20 cellular contexts compared by ENCODE assay signal in the genomic region with DNA sequence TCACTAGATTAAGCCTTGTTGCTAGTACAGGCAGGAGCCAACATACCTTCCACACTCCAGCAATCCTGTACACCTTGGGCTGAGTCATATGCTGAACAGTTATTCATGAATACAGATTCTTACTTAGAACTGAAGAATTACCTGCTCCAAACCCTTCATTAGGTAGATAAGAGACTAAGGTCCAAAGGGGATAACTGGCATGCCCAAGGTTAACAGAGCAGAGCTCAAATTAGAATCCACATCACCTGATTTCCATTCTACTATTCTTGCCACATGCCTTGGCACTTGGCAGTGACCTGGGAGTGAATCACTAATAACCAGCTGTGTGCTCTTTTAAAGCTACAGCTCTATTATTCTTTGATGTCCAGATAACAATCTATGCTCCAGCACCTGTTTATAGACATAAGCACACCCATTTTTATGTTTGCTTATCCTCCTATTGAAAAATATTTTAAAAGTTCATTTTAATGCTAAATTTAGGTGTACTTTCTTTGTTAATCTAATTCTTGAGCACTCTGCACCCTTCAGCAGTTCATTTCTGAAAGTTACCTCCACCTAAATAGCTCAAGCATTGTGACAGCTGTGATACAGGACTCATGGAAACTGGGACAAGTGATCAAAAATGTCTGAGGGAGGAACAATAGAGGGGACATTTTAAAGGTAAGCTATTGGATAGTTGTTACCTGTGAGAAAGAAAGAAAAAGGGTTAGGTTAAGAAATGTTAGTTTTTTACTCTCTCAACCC. TPM values are rescaled to one million over a fixed set of nuclear protein-coding genes. Genes with fewer than 3 reads are reported as not detected.
A peak's percentile ranks its signal among the peaks of the same experiment; 100 is the strongest.
DNase-seq lines count a peak whose midpoint lies in the region; ATAC-seq, FAIRE-seq and TF ChIP-seq lines count a peak whose summit lies in the region.
"Had no signal": no experiment of that assay in that cellular context is flagged by ENCODE, and none has a peak within 500 bp of the region (broad histone marks: within the 10 kb centered on the region; RNA-seq: fewer than 3 reads in every experiment).

No MANE protein-coding gene starts in this region.

- no peaks in the 10 kb centered on the region for H3K9me1 ChIP-seq in endothelial cell of umbilical vein (replicated peaks; ENCODE audit: control insufficient read depth, extremely low read depth, insufficient read depth, low read length)

- dilution Hi-C loops in endothelial cell of umbilical vein (cut with MboI; ENCODE audit: extremely low pct_ligation_motif_present, low sequenced_read_pairs) = no loop called here

- 0 out of 2 replicates have a peak, but pooled peaks cover 2% of the 10 kb centered on the region for H4K20me1 ChIP-seq in Karpas-422 (ENCODE audit: insufficient read depth, low read depth, low read length)
- H4K20me1 ChIP-seq in endothelial cell of umbilical vein (replicated peaks; ENCODE audit: control insufficient read depth, extremely low read depth, insufficient read depth, low read length) = no peaks in the 10 kb centered on the region
- H4K20me1 ChIP-seq in MM.1S (ENCODE audit: insufficient read depth, low read length) = no peaks in the 10 kb centered on the region

- no peak for FAIRE-seq in endothelial cell of umbilical vein (lab: Jason Lieb, UNC)
- FAIRE-seq: endometrium, GM18507, GM19239 had no signal

- H3K27me3 ChIP-seq in Karpas-422 (ENCODE audit: low read length) (no peaks in the 10 kb centered on the region), endothelial cell of umbilical vein (ENCODE audit: control insufficient read depth in 2 of 2, insufficient read depth in 2 of 2, low read length in 2 of 2) (no peaks in the 10 kb centered on the region), left lung (no peaks in the 10 kb centered on the region), MM.1S (replicated peaks; ENCODE audit: insufficient read depth, low read length) (no peaks in the 10 kb centered on the region)
- H3K27me3 ChIP-seq: testis had no signal

- H3K9me2 ChIP-seq in Karpas-422 (replicated peaks; ENCODE audit: insufficient read depth, low read length) = no peaks in the 10 kb centered on the region
- H3K9me2 ChIP-seq in MM.1S (replicated peaks; ENCODE audit: insufficient read depth, low read length) = no peaks in the 10 kb centered on the region

- 0 out of 2 replicates have a peak overlapping the region, but pooled peaks have one; percentile 0 for H3K27ac ChIP-seq in 22Rv1
- peak overlapping the region; percentile 20; the same call in 1 of the 2 replicates for H3K27ac ChIP-seq in Karpas-422 (ENCODE audit: low read length)
- no peak overlapping the region for H3K27ac ChIP-seq in endothelial cell of umbilical vein (ENCODE audit: insufficient read depth, low read depth, low read length)
- peak overlapping the region in 1 of 2 donors; percentile 8 for H3K27ac ChIP-seq in left lung
- no peak overlapping the region for H3K27ac ChIP-seq in MM.1S (ENCODE audit: low read length)
- H3K27ac ChIP-seq: testis had no signal

- CTCF ChIA-PET in endothelial cell of umbilical vein (lab: Charles Lee) = interaction anchor here (0.6 to 1.6 kb wide), 4 partner anchors 9 to 146 kb away, joined by 3 to 4 read pairs (median 3); no protein-coding TSS in a partner anchor

- peaks cover 31% of the 10 kb centered on the region; the same call in 1 of the 2 replicates for H3K36me3 ChIP-seq in Karpas-422 (ENCODE audit: insufficient read depth, low read length)
- H3K36me3 ChIP-seq in endothelial cell of umbilical vein (ENCODE audit: control insufficient read depth in 2 of 2, extremely low read depth in 1 of 2, insufficient read depth in 2 of 2, low read length in 2 of 2) = no peaks in the 10 kb centered on the region
- peaks cover 0 to 32% of the 10 kb centered on the region in 2 donors for H3K36me3 ChIP-seq in left lung
- H3K36me3 ChIP-seq in MM.1S (replicated peaks; ENCODE audit: insufficient read depth, low read length) = no peaks in the 10 kb centered on the region

- TF ChIP-seq POLR2A in endothelial cell of umbilical vein (IDR thresholded peaks at IDR 0.05; ENCODE audit: low read depth, low read length) = no peak

- no peak overlapping the region for H2AFZ ChIP-seq in Karpas-422 (ENCODE audit: low read length)
- H2AFZ ChIP-seq in endothelial cell of umbilical vein (ENCODE audit: low read depth, low read length) = no peak overlapping the region
- no peak overlapping the region for H2AFZ ChIP-seq in MM.1S (ENCODE audit: low read length)

- H3F3A ChIP-seq in MM.1S (ENCODE audit: insufficient read depth, low read length) = no peaks in the 10 kb centered on the region

- H3K9ac ChIP-seq in Karpas-422 (ENCODE audit: low read length) = no peak overlapping the region
- no peak overlapping the region for H3K9ac ChIP-seq in endothelial cell of umbilical vein (replicated peaks; ENCODE audit: extremely low read depth, insufficient read depth, low read length)
- no peak overlapping the region for H3K9ac ChIP-seq in MM.1S (ENCODE audit: low read length)

- H3K4me3 ChIP-seq in Karpas-422 (ENCODE audit: low read length) = no peak overlapping the region
- H3K4me3 ChIP-seq in endothelial cell of umbilical vein (replicated peaks in 1 of 3; ENCODE audit: insufficient read depth in 1 of 3, low read depth in 1 of 3, low read length in 3 of 3) = no peak overlapping the region
- no peak overlapping the region for H3K4me3 ChIP-seq in left lung
- no peak overlapping the region for H3K4me3 ChIP-seq in MM.1S (ENCODE audit: low read length)
- H3K4me3 ChIP-seq: testis had no signal

- intact Hi-C loops in endothelial cell of umbilical vein (cut with micrococcal nuclease) = no loop called here
- intact Hi-C loops in left lung (cut with DNase I) = no loop called here

- no TSS peak for BruUV-seq in endothelial cell of umbilical vein (replicated peaks; lab: Mats Ljungman, UMichigan)

- ATAC-seq in left lung = peak; percentile 82
- ATAC-seq in GM19395 (IDR thresholded peaks at IDR 0.05; ENCODE audit: unreplicated experiment) = no peak
- ATAC-seq: natural killer cell treated with Interleukin-12 subunit alpha and Interleukin-12 subunit beta and Interleukin-15 and Interleukin-18, amount 100 ng/mL, for 72 hours had no signal

- H3K9me3 ChIP-seq in Karpas-422 (ENCODE audit: low read length) = no peaks in the 10 kb centered on the region
- no peaks in the 10 kb centered on the region for H3K9me3 ChIP-seq in endothelial cell of umbilical vein (replicated peaks; ENCODE audit: control insufficient read depth, insufficient read depth, low read length)
- H3K9me3 ChIP-seq in left lung = no peaks in the 10 kb centered on the region
- H3K9me3 ChIP-seq in MM.1S (replicated peaks; ENCODE audit: insufficient read depth, low read length) = no peaks in the 10 kb centered on the region
- H3K9me3 ChIP-seq: testis had no signal

- DNase-seq in Karpas-422 (no peak), endothelial cell of umbilical vein (ENCODE audit: low read depth, low spot score) (no peak), left lung (no peak), globus pallidus (ENCODE audit: low spot score) (no peak), NCI-H748 (lab: John Stamatoyannopoulos, UW; ENCODE audit: unreplicated experiment) (no peak), MM.1S (no peak)
- DNase-seq: activated CD4-positive, alpha-beta T cell treated with anti-CD3 and anti-CD28 coated beads for 1 hour; COR-L47; left cardiac atrium; NCI-H187 treated with DMSO at 0.1 percent for 48 hours; NCI-H526 treated with DMSO at 0.1 percent for 48 hours; RPMI8226; stimulated activated CD4-positive, alpha-beta T cell treated with anti-CD3 and anti-CD28 coated beads, Interleukin-1b, Interleukin-23, amount 100 ng/mL, for 48 hours; testis had no signal

- TF ChIP-seq CTCF in 22Rv1 (IDR thresholded peaks at IDR 0.05) (no peak), endothelial cell of umbilical vein (IDR thresholded peaks at IDR 0.05; ENCODE audit: extremely low read depth in 1 of 2, insufficient read depth in 1 of 2, low read depth in 1 of 2, low read length in 2 of 2) (no peak), left lung (IDR thresholded peaks at IDR 0.05) (no peak), MM.1S (IDR thresholded peaks at IDR 0.05; ENCODE audit: low read length) (no peak)

- peaks cover 46% of the 10 kb centered on the region for H3K79me2 ChIP-seq in Karpas-422 (ENCODE audit: low read length)
- no peaks in the 10 kb centered on the region for H3K79me2 ChIP-seq in endothelial cell of umbilical vein (ENCODE audit: control insufficient read depth, insufficient read depth, low read length)
- H3K79me2 ChIP-seq in MM.1S (ENCODE audit: low read length) = no peaks in the 10 kb centered on the region; the same call in 1 of the 2 replicates

- POLR2A ChIA-PET in endothelial cell of umbilical vein (lab: Charles Lee) = interaction anchor here (0.7 kb wide), 1 partner anchor 9 kb away, joined by 3 read pairs; no protein-coding TSS in a partner anchor

- H3K4me1 ChIP-seq in Karpas-422 (ENCODE audit: low read length) (peaks cover 18% of the 10 kb centered on the region), endothelial cell of umbilical vein (ENCODE audit: control insufficient read depth, extremely low read depth, insufficient read depth, low read length) (no peaks in the 10 kb centered on the region), left lung (peaks cover 2 to 22% of the 10 kb centered on the region in 2 donors), MM.1S (ENCODE audit: low read length) (no peaks in the 10 kb centered on the region)

- H3K4me2 ChIP-seq in Karpas-422 (ENCODE audit: low read depth, low read length, poor library complexity, severe bottlenecking) = no peak overlapping the region
- no peak overlapping the region for H3K4me2 ChIP-seq in endothelial cell of umbilical vein (ENCODE audit: insufficient read depth, low read length)
- H3K4me2 ChIP-seq in MM.1S (ENCODE audit: low read depth, low read length) = no peak overlapping the region

RNA-seq across cellular contexts. Expression of gene LPCAT3, which starts 19.4 kb away (rescaled TPM):
- total RNA-seq in Karpas-422 (2014; rRNA removed; shearing (Covaris generic); ENCODE audit: low replicate concordance) = 21.6 and 42.7 TPM in 2 replicates
- total RNA-seq in endothelial cell of umbilical vein (29.3 and 29.5 TPM in 2 replicates), left lung (100 to 1,000 TPM in 1 of 2 donors, 10 to 100 TPM in 1; 74.5 to 108 TPM)
- polyA plus RNA-seq in endothelial cell of umbilical vein = 36.0 and 37.1 TPM in 2 replicates
- polyA plus RNA-seq in endothelial cell of umbilical vein (2011; cell fraction: cytosol; rRNA removed) = 26.7 and 28.1 TPM in 2 replicates
- 38.6 and 44.9 TPM in 2 replicates for polyA plus RNA-seq in endothelial cell of umbilical vein (2011; cell fraction: nucleus; rRNA removed)
- polyA plus RNA-seq in endothelial cell of umbilical vein (2012) = 24.6 and 27.9 TPM in 2 replicates
- 42.7 and 48.0 TPM in 2 replicates for polyA minus RNA-seq in endothelial cell of umbilical vein
- 32.2 TPM for polyA minus RNA-seq in endothelial cell of umbilical vein (2011; cell fraction: cytosol; rRNA and poly(A)+ RNA removed)
- 22.0 and 28.3 TPM in 2 replicates for polyA minus RNA-seq in endothelial cell of umbilical vein (2011; cell fraction: nucleus; rRNA and poly(A)+ RNA removed)

RNA-seq across cellular contexts. Expression of gene EMG1, which starts 28.2 kb away (rescaled TPM):
- 56.6 and 71.1 TPM in 2 replicates for total RNA-seq in Karpas-422 (2014; rRNA removed; shearing (Covaris generic); ENCODE audit: low replicate concordance)
- total RNA-seq in endothelial cell of umbilical vein (54.7 and 56.6 TPM in 2 replicates), left lung (10 to 100 TPM; 36.3 to 46.6 TPM)
- 32.7 and 57.7 TPM in 2 replicates for polyA plus RNA-seq in endothelial cell of umbilical vein
- 47.5 and 57.5 TPM in 2 replicates for polyA plus RNA-seq in endothelial cell of umbilical vein (2011; cell fraction: cytosol; rRNA removed)
- 31.5 and 55.2 TPM in 2 replicates for polyA plus RNA-seq in endothelial cell of umbilical vein (2011; cell fraction: nucleus; rRNA removed)
- polyA plus RNA-seq in endothelial cell of umbilical vein (2012) = 62.5 and 99.6 TPM in 2 replicates
- polyA minus RNA-seq in endothelial cell of umbilical vein = 27.0 and 29.6 TPM in 2 replicates
- 34.5 TPM for polyA minus RNA-seq in endothelial cell of umbilical vein (2011; cell fraction: cytosol; rRNA and poly(A)+ RNA removed)
- 14.6 and 20.9 TPM in 2 replicates for polyA minus RNA-seq in endothelial cell of umbilical vein (2011; cell fraction: nucleus; rRNA and poly(A)+ RNA removed)

RNA-seq across cellular contexts. Expression of gene PHB2, which starts 28.4 kb away (rescaled TPM):
- 353 and 644 TPM in 2 replicates for total RNA-seq in Karpas-422 (2014; rRNA removed; shearing (Covaris generic); ENCODE audit: low replicate concordance)
- total RNA-seq in endothelial cell of umbilical vein = 231 and 244 TPM in 2 replicates
- polyA plus RNA-seq in endothelial cell of umbilical vein = 390 and 409 TPM in 2 replicates
- polyA plus RNA-seq in endothelial cell of umbilical vein (2011; cell fraction: cytosol; rRNA removed) = 430 and 447 TPM in 2 replicates
- 271 and 280 TPM in 2 replicates for polyA plus RNA-seq in endothelial cell of umbilical vein (2011; cell fraction: nucleus; rRNA removed)
- polyA plus RNA-seq in endothelial cell of umbilical vein (2012) = 246 and 260 TPM in 2 replicates
- 176 and 178 TPM in 2 replicates for polyA minus RNA-seq in endothelial cell of umbilical vein
- 134 TPM for polyA minus RNA-seq in endothelial cell of umbilical vein (2011; cell fraction: cytosol; rRNA and poly(A)+ RNA removed)
- 66.9 and 67.4 TPM in 2 replicates for polyA minus RNA-seq in endothelial cell of umbilical vein (2011; cell fraction: nucleus; rRNA and poly(A)+ RNA removed)
- total RNA-seq in left lung = 100 to 1,000 TPM; 113 to 142 TPM

RNA-seq across cellular contexts. Expression of gene PTPN6, which starts 47.7 kb away (rescaled TPM):
- total RNA-seq in Karpas-422 (2014; rRNA removed; shearing (Covaris generic); ENCODE audit: low replicate concordance) = 411 and 673 TPM in 2 replicates
- total RNA-seq in endothelial cell of umbilical vein = 1.6 and 1.8 TPM in 2 replicates
- polyA plus RNA-seq in endothelial cell of umbilical vein = 0.25 and 0.38 TPM in 2 replicates
- polyA plus RNA-seq in endothelial cell of umbilical vein (2011; cell fraction: cytosol; rRNA removed) = 0.18 and 0.41 TPM in 2 replicates
- 0.51 and 1.1 TPM in 2 replicates for polyA plus RNA-seq in endothelial cell of umbilical vein (2011; cell fraction: nucleus; rRNA removed)
- 0.29 and 0.55 TPM in 2 replicates for polyA plus RNA-seq in endothelial cell of umbilical vein (2012)
- 0.28 and 0.46 TPM in 2 replicates for polyA minus RNA-seq in endothelial cell of umbilical vein
- 9.4 TPM for polyA minus RNA-seq in endothelial cell of umbilical vein (2011; cell fraction: cytosol; rRNA and poly(A)+ RNA removed)
- 0.48 and 2.4 TPM in 2 replicates for polyA minus RNA-seq in endothelial cell of umbilical vein (2011; cell fraction: nucleus; rRNA and poly(A)+ RNA removed)
- total RNA-seq in left lung = 100 to 1,000 TPM in 1 of 2 donors, 10 to 100 TPM in 1; 74.6 to 145 TPM

RNA-seq across cellular contexts. Expression of gene C12orf57, which starts 55.1 kb away (rescaled TPM):
- 264 and 402 TPM in 2 replicates for total RNA-seq in Karpas-422 (2014; rRNA removed; shearing (Covaris generic); ENCODE audit: low replicate concordance)
- total RNA-seq in endothelial cell of umbilical vein (153 and 167 TPM in 2 replicates), left lung (100 to 1,000 TPM; 159 to 194 TPM)
- 729 and 802 TPM in 2 replicates for polyA plus RNA-seq in endothelial cell of umbilical vein
- polyA plus RNA-seq in endothelial cell of umbilical vein (2011; cell fraction: cytosol; rRNA removed) = 563 and 605 TPM in 2 replicates
- polyA plus RNA-seq in endothelial cell of umbilical vein (2011; cell fraction: nucleus; rRNA removed) = 175 and 212 TPM in 2 replicates
- 176 and 200 TPM in 2 replicates for polyA plus RNA-seq in endothelial cell of umbilical vein (2012)
- polyA minus RNA-seq in endothelial cell of umbilical vein = 79.2 and 103 TPM in 2 replicates
- polyA minus RNA-seq in endothelial cell of umbilical vein (2011; cell fraction: cytosol; rRNA and poly(A)+ RNA removed) = 85.2 TPM
- polyA minus RNA-seq in endothelial cell of umbilical vein (2011; cell fraction: nucleus; rRNA and poly(A)+ RNA removed) = 26.8 and 44.8 TPM in 2 replicates

Comparison
In these comparisons a context has a peak if more than half of its experiments do, and no peak if none do; other contexts are left out.
1. H3K27ac ChIP-seq: peak in 22Rv1 (single experiment) and Karpas-422 (single experiment); none in endothelial cell of umbilical vein (single experiment) and MM.1S (single experiment).